In genomic region chr10:48745662-48746245, GRCh38 we compare ENCODE assay signal across 1 cellular context.
TF ChIP-seq lines count a peak whose summit lies in the region.

No MANE protein-coding gene starts in this region.

TF ChIP-seq in SK-N-SH treated with all-trans-retinoic acid at 6 μM for 48 hours, 23 proteins besides CTCF, POLR2A, EP300 and RAD21 (continued from another document):
- TF ChIP-seq TSHZ2 (CRISPR knock-in tag; IDR thresholded peaks at IDR 0.05): no peak
- TF ChIP-seq ZFP30 (CRISPR knock-in tag; IDR thresholded peaks at IDR 0.05): no peak
- no peak for TF ChIP-seq ARNTL (CRISPR knock-in tag; IDR thresholded peaks at IDR 0.05; ENCODE audit: borderline replicate concordance, low read depth)
- no peak for TF ChIP-seq ZNF565 (CRISPR knock-in tag; conservative IDR thresholded peaks at IDR 0.05; ENCODE audit: low read depth)
- TF ChIP-seq ZC3H10 (CRISPR knock-in tag; IDR thresholded peaks at IDR 0.05): no peak
- no peak for TF ChIP-seq OSR1 (CRISPR knock-in tag; IDR thresholded peaks at IDR 0.05)
- TF ChIP-seq TOX (CRISPR knock-in tag; IDR thresholded peaks at IDR 0.05; ENCODE audit: borderline replicate concordance): no peak
- no peak for TF ChIP-seq ZNF70 (CRISPR knock-in tag; IDR thresholded peaks at IDR 0.05)
- no peak for TF ChIP-seq ZNF8 (CRISPR knock-in tag; IDR thresholded peaks at IDR 0.05)
- TF ChIP-seq CSDC2 (CRISPR knock-in tag; IDR thresholded peaks at IDR 0.05): no peak
- no peak for TF ChIP-seq CSRNP3 (CRISPR knock-in tag; IDR thresholded peaks at IDR 0.05)
